15 cellular contexts compared by ENCODE assay signal in genomic region chr10:21722209-21722608, GRCh38.
DNase-seq lines count a peak whose midpoint lies in the region; ATAC-seq, FAIRE-seq and TF ChIP-seq lines count a peak whose summit lies in the region.
"Had no signal": no experiment of that assay in that cellular context is flagged by ENCODE, and none has a peak within 500 bp of the region (broad histone marks: within the 10 kb centered on the region; RNA-seq: fewer than 3 reads in every experiment).

No MANE protein-coding gene starts in this region.

- 89% methylated on average over 2 of the region's 2 CpGs for WGBS in K562 (ENCODE audit: insufficient coverage, low coverage, missing lambda C conversion rate)
- 97 to 99% (median 99%) methylated on average over 2 of the region's 2 CpGs for WGBS in psoas muscle, 3 donors

- no peak for TF ChIP-seq RAD21 in K562 (CRISPR knock-in tag; conservative IDR thresholded peaks at IDR 0.05 in 1 of 2, IDR thresholded peaks at IDR 0.05 in 1 of 2)

- H3K4me1 ChIP-seq in DND-41 (ENCODE audit: insufficient read depth, low read length) (peaks cover 22% of the 10 kb centered on the region), K562 (replicated peaks in 1 of 2; ENCODE audit: control insufficient read depth in 2 of 2, insufficient read depth in 2 of 2, low read length in 2 of 2) (peaks cover 0 to 20% of the 10 kb centered on the region in 2 experiments; a peak in 3 of 5 replicates), psoas muscle (peaks cover 12% of the 10 kb centered on the region)

- no peak overlapping the region for H3K4me2 ChIP-seq in DND-41 (ENCODE audit: insufficient read depth, low read length)
- H3K4me2 ChIP-seq in K562 (ENCODE audit: insufficient read depth, low read length): no peak overlapping the region

- H3K9ac ChIP-seq in DND-41 (ENCODE audit: low read depth, low read length) (no peak overlapping the region), K562 (ENCODE audit: insufficient read depth in 1 of 2, low read depth in 2 of 2, low read length in 2 of 2) (no peak overlapping the region)
- H3K9ac ChIP-seq: GM23248 had no signal

- H3K27me3 ChIP-seq in DND-41 (ENCODE audit: insufficient read depth, low read length, poor library complexity): no peaks in the 10 kb centered on the region
- no peaks in the 10 kb centered on the region for H3K27me3 ChIP-seq in K562 (ENCODE audit: control insufficient read depth in 2 of 2, insufficient read depth in 2 of 2, low read length in 2 of 2)
- H3K27me3 ChIP-seq in psoas muscle (ENCODE audit: insufficient read depth in 3 of 3, low read length in 2 of 3): no peaks in the 10 kb centered on the region

- no peak for FAIRE-seq in K562 (lab: Jason Lieb, UNC)
- FAIRE-seq: GM12891, HepG2, HTR-8/SVneo had no signal

- ATAC-seq in DND-41 (ENCODE audit: insufficient read depth, low read depth): no peak
- no peak for ATAC-seq in K562
- no peak for ATAC-seq in psoas muscle
- ATAC-seq: HepG2 had no signal

- no peak for TF ChIP-seq EP300 in K562 (IDR thresholded peaks at IDR 0.05; ENCODE audit: low read length)

- H3K9me3 ChIP-seq in DND-41 (ENCODE audit: insufficient read depth, low read length, severe bottlenecking) (no peaks in the 10 kb centered on the region), K562 (replicated peaks; ENCODE audit: control insufficient read depth, insufficient read depth, low read depth, low read length) (no peaks in the 10 kb centered on the region), psoas muscle (no peaks in the 10 kb centered on the region)
- H3K9me3 ChIP-seq: Caco-2 had no signal

- DNase-seq in DND-41 (no peak), OCI-M1 (lab: John Stamatoyannopoulos, UW) (peak; percentile 21), K562 (ENCODE audit: extremely low read depth in 1 of 4, low spot score in 3 of 4) (no peak), psoas muscle (no peak), D341Med (ENCODE audit: low spot score) (no peak), NCI-H526 (lab: John Stamatoyannopoulos, UW) (no peak)
- DNase-seq in activated CD4-positive, alpha-beta T cell treated with anti-CD3 and anti-CD28 coated beads, Interleukin-2, amount 50 U/mL, for 1 hour: no peak
- DNase-seq: Caco-2; CD8-positive, alpha-beta memory T cell; DMS53; GM23248; H7 had no signal

- H3K79me2 ChIP-seq in DND-41 (ENCODE audit: insufficient read depth, low read length) (no peaks in the 10 kb centered on the region), K562 (ENCODE audit: control insufficient read depth, insufficient read depth, low read length) (0 out of 3 replicates have a peak, but pooled peaks cover 7% of the 10 kb centered on the region)

- H3K27ac ChIP-seq in DND-41 (ENCODE audit: low read length) (no peak overlapping the region), K562 (ENCODE audit: extremely low read depth, low read depth, low read length) (no peak overlapping the region), psoas muscle (no peak overlapping the region)
- H3K27ac ChIP-seq: GM23248 had no signal

- peaks cover 35% of the 10 kb centered on the region for H3K36me3 ChIP-seq in DND-41 (ENCODE audit: insufficient read depth, low read length)
- H3K36me3 ChIP-seq in K562 (ENCODE audit: control insufficient read depth, insufficient read depth, low read length): peaks cover 42% of the 10 kb centered on the region
- peaks cover 0 to 12% of the 10 kb centered on the region in 2 donors for H3K36me3 ChIP-seq in psoas muscle (ENCODE audit: insufficient read depth in 1 of 2, low read depth in 1 of 2)

- in situ Hi-C loops in K562 (cut with MboI): no loop called here

- no peaks in the 10 kb centered on the region for H3K9me1 ChIP-seq in K562 (ENCODE audit: control insufficient read depth, insufficient read depth, low read length)

- H2AFZ ChIP-seq in DND-41 (ENCODE audit: low read depth, low read length) (no peak overlapping the region), K562 (ENCODE audit: low read depth, low read length) (no peak overlapping the region)
- H2AFZ ChIP-seq: GM23248 had no signal

- BruUV-seq in K562 (replicated peaks; lab: Mats Ljungman, UMichigan): no TSS peak

- CTCF ChIA-PET in K562 (lab: Yijun Ruan, JAX; ENCODE audit: low intra/inter-chr PET ratio): no interaction called here

- TF ChIP-seq POLR2A in K562 (conservative IDR thresholded peaks at IDR 0.05): no peak

- intact Hi-C loops in K562 (cut with micrococcal nuclease) (loop anchor here (10.0 kb wide), 1 partner anchor 97 kb away; no protein-coding TSS in a partner anchor), psoas muscle (cut with DNase I) (no loop called here)

- POLR2A ChIA-PET in K562 (lab: Yijun Ruan, JAX): no interaction called here

- H4K20me1 ChIP-seq in DND-41 (ENCODE audit: insufficient read depth, low read length) (peaks cover 8% of the 10 kb centered on the region), K562 (replicated peaks; ENCODE audit: control insufficient read depth, insufficient read depth, low read length) (0 out of 2 replicates have a peak, but pooled peaks cover 5% of the 10 kb centered on the region)

- H3K4me3 ChIP-seq in DND-41 (ENCODE audit: low read depth in 1 of 2, low read length in 2 of 2) (no peak overlapping the region), K562 (no peak overlapping the region), psoas muscle (no peak overlapping the region)
- H3K4me3 ChIP-seq: GM23248 had no signal

- TF ChIP-seq CTCF in DND-41 (IDR thresholded peaks at IDR 0.05; ENCODE audit: borderline replicate concordance, extremely low read depth, low read length, poor library complexity, severe bottlenecking) (peak; percentile 2), K562 (IDR thresholded peaks at IDR 0.05 in 2 of 3, conservative IDR thresholded peaks at IDR 0.05 in 1 of 3; ENCODE audit: insufficient read depth in 2 of 3, low read depth in 1 of 3, low read length in 3 of 3) (no peak), psoas muscle (IDR thresholded peaks at IDR 0.05) (no peak)

TF ChIP-seq in K562, 482 proteins besides CTCF, POLR2A, EP300 and RAD21:
- peak; percentile 20; the same call in 1 of the 2 replicates for TF ChIP-seq C11orf30 (IDR thresholded peaks at IDR 0.05; ENCODE audit: low read depth)
- 0 out of 2 replicates have a peak, but pooled peaks have one; percentile 54 for TF ChIP-seq ZNF316 (IDR thresholded peaks at IDR 0.05)
- TF ChIP-seq ETV5 (CRISPR knock-in tag; IDR thresholded peaks at IDR 0.05; ENCODE audit: low read depth): no peak
